Comparison of ENCODE assay signal across 8 cellular contexts in the genomic region with DNA sequence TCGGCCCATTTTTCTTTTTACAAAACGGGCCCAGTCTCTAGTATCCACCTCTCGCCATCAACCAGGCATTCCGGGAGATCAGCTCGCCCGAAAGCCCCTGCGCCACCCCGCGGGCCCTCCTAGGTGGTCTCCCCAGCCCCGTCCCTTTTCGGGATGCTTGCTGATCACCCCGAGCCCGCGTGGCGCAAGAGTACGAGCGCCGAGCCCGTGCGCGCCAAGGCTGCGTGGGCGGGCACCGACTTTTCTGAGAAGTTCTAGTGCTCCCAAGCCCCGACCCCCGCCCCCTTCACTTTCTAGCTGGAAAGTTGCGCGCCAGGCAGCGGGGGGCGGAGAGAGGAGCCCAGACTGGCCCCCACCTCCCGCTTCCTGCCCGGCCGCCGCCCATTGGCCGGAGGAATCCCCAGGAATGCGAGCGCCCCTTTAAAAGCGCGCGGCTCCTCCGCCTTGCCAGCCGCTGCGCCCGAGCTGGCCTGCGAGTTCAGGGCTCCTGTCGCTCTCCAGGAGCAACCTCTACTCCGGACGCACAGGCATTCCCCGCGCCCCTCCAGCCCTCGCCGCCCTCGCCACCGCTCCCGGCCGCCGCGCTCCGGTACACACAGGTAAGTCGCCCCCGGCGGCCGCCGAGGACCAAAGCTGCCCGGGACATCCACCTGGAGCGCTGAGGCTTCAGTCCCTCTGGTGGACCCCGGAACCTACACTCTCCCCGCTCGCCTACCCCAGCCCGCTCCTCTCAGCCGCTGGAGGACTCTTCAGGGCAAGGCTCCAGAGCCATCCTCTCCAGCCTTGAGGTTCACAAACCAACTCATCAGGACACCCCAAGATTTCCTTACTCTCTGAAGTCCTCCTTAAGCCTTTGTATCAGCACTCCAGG. TPM values are rescaled to one million over a fixed set of nuclear protein-coding genes. Genes with fewer than 3 reads are reported as not detected.
DNase-seq lines count a peak whose midpoint lies in the region; ATAC-seq, FAIRE-seq and TF ChIP-seq lines count a peak whose summit lies in the region.

Gene THBS1, plus strand, starts transcription at position 450 of the 871 bp plus-strand sequence. CDS start 779 bp downstream, outside the sequence.

- TF ChIP-seq POLR2A in GM12891 (IDR thresholded peaks at IDR 0.05; ENCODE audit: low read depth, low read length), result no peak

- TF ChIP-seq CTCF in WI38 (IDR thresholded peaks at IDR 0.05; ENCODE audit: low read depth, low read length) (no peak), coronary artery (IDR thresholded peaks at IDR 0.05) (no peak)

- H3K27ac ChIP-seq in coronary artery, result peak within 1 kb of the TSS; percentile 85 to 98

- H3K4me3 ChIP-seq in WI38 (ENCODE audit: low read depth, low read length) (peak within 1 kb of the TSS; percentile 96), coronary artery (peak within 1 kb of the TSS; percentile 86)

- DNase-seq in GM12891 (ENCODE audit: insufficient read length, low spot score), result peak; percentile 19
- peak; percentile 95 for DNase-seq in coronary artery (ENCODE audit: low spot score)
- DNase-seq in left kidney (ENCODE audit: low read depth, low spot score), result peak; percentile 95
- peak; percentile 29 to 38 for DNase-seq in stimulated activated CD4-positive, alpha-beta T cell treated with anti-CD3 and anti-CD28 coated beads, Interleukin-2, amount 100 ng/mL, for 48 hours
- DNase-seq in NCI-H446 treated with DMSO at 0.1 percent for 48 hours (lab: John Stamatoyannopoulos, UW), result no peak

- FAIRE-seq in GM12891 (lab: Jason Lieb, UNC), result no peak

- peak; percentile 26 for ATAC-seq in HG03175 (IDR thresholded peaks at IDR 0.05; ENCODE audit: unreplicated experiment)
- no peak for ATAC-seq in HG02763 (IDR thresholded peaks at IDR 0.05; ENCODE audit: unreplicated experiment)

TF ChIP-seq in GM12891, 5 proteins besides CTCF, POLR2A, EP300 and RAD21:
- no peak for TF ChIP-seq PAX5 (IDR thresholded peaks at IDR 0.05; ENCODE audit: insufficient read depth, low read length, severe bottlenecking)

RNA-seq across cellular contexts. Expression of gene THBS1, which starts in this region (rescaled TPM):
- polyA plus RNA-seq in GM12891 (2012; ENCODE audit: low read depth, missing spikeins), result 0.24 TPM
